9 cellular contexts compared by ENCODE assay signal in genomic region chr2:172083725-172084483, GRCh38. TPM values are rescaled to one million over a fixed set of nuclear protein-coding genes. Genes with fewer than 3 reads are reported as not detected.
DNase-seq lines count a peak whose midpoint lies in the region; ATAC-seq and TF ChIP-seq lines count a peak whose summit lies in the region.
"Had no signal": no experiment of that assay in that cellular context is flagged by ENCODE, and none has a peak within 500 bp of the region (broad histone marks: within the 10 kb centered on the region; RNA-seq: fewer than 3 reads in every experiment).

No MANE protein-coding gene starts in this region.

- H3K9me3 Mint-ChIP-seq in CD4-positive, alpha-beta T cell = peaks cover 2% of the 10 kb centered on the region
- H3K9me3 Mint-ChIP-seq in activated CD4-positive, alpha-beta memory T cell treated with anti-CD3 and anti-CD28 coated beads, Interleukin-2, amount 10 ng/mL, durations not matched to agents 7 days and 5 days = no peaks in the 10 kb centered on the region

- peaks cover 11% of the 10 kb centered on the region for H3K36me3 Mint-ChIP-seq in CD4-positive, alpha-beta T cell (ENCODE audit: low read depth)
- H3K36me3 Mint-ChIP-seq in activated CD4-positive, alpha-beta memory T cell treated with anti-CD3 and anti-CD28 coated beads, Interleukin-2, amount 10 ng/mL, durations not matched to agents 7 days and 5 days (ENCODE audit: low read depth) = peaks cover 34% of the 10 kb centered on the region

- TF ChIP-seq CTCF in CD4-positive, alpha-beta T cell (IDR thresholded peaks at IDR 0.05) = no peak

- intact Hi-C loops in CD4-positive, alpha-beta T cell (cut with DNase I, micrococcal nuclease) = no loop called here

- DNase-seq in CD4-positive, alpha-beta T cell = no peak
- DNase-seq in activated CD4-positive, alpha-beta memory T cell treated with anti-CD3 and anti-CD28 coated beads, Interleukin-2, amount 10 ng/mL, durations not matched to agents 7 days and 5 days = no peak
- peak; percentile 51 for DNase-seq in mesenteric fat pad (ENCODE audit: low spot score)
- no peak for DNase-seq in central memory CD4-positive, alpha-beta T cell
- DNase-seq in activated naive CD4-positive, alpha-beta T cell (lab: John Stamatoyannopoulos, UW) = no peak
- DNase-seq: NCI-H2227 treated with DMSO at 0.1 percent for 48 hours had no signal

- H3K27ac Mint-ChIP-seq in CD4-positive, alpha-beta T cell = peak overlapping the region; percentile 78
- H3K27ac Mint-ChIP-seq in activated CD4-positive, alpha-beta memory T cell treated with anti-CD3 and anti-CD28 coated beads, Interleukin-2, amount 10 ng/mL, durations not matched to agents 7 days and 5 days = peak overlapping the region; percentile 36

- POLR2A ChIA-PET in CD4-positive, alpha-beta T cell (lab: Charles Lee) = interaction anchor here (0.7 to 3.5 kb wide), 5 partner anchors 12 to 397 kb away, joined by 3 to 23 read pairs (median 4); partner anchors contain the start of genes DLX2 and DYNC1I2
- POLR2A ChIA-PET in activated CD4-positive, alpha-beta memory T cell treated with anti-CD3 and anti-CD28 coated beads, Interleukin-2, amount 10 ng/mL, durations not matched to agents 7 days and 5 days (lab: Charles Lee) = interaction anchor here (1.6 to 4.1 kb wide), 2 partner anchors 15 to 19 kb away, joined by 4 to 17 read pairs; partner anchors contain the start of gene DLX2

- peaks cover 16% of the 10 kb centered on the region for H3K9me3 ChIP-seq in CD4-positive, alpha-beta T cell (ENCODE audit: control insufficient read depth, low read length)

- H3K27me3 ChIP-seq in CD4-positive, alpha-beta T cell (ENCODE audit: control insufficient read depth, insufficient read depth, low read length) = peaks cover 100% of the 10 kb centered on the region

- H3K27me3 Mint-ChIP-seq in CD4-positive, alpha-beta T cell = peaks cover 100% of the 10 kb centered on the region
- peaks cover 96% of the 10 kb centered on the region for H3K27me3 Mint-ChIP-seq in activated CD4-positive, alpha-beta memory T cell treated with anti-CD3 and anti-CD28 coated beads, Interleukin-2, amount 10 ng/mL, durations not matched to agents 7 days and 5 days

- ATAC-seq in CD4-positive, alpha-beta T cell (ENCODE audit: poor library complexity) = no peak
- peak; percentile 12 for ATAC-seq in GM21515 (IDR thresholded peaks at IDR 0.05; ENCODE audit: unreplicated experiment)
- ATAC-seq in GM21723 (IDR thresholded peaks at IDR 0.05; ENCODE audit: unreplicated experiment) = no peak
- no peak for ATAC-seq in HG02623 (IDR thresholded peaks at IDR 0.05; ENCODE audit: unreplicated experiment)

- peaks cover 79% of the 10 kb centered on the region for H3K4me1 Mint-ChIP-seq in CD4-positive, alpha-beta T cell (ENCODE audit: low read depth)
- H3K4me1 Mint-ChIP-seq in activated CD4-positive, alpha-beta memory T cell treated with anti-CD3 and anti-CD28 coated beads, Interleukin-2, amount 10 ng/mL, durations not matched to agents 7 days and 5 days = peaks cover 68% of the 10 kb centered on the region

- no peak overlapping the region for H3K27ac ChIP-seq in CD4-positive, alpha-beta T cell (ENCODE audit: low read depth, low read length)

- CTCF ChIA-PET in CD4-positive, alpha-beta T cell (lab: Charles Lee) = interaction anchor here (1.0 to 1.3 kb wide), 3 partner anchors 11 to 23 kb away, joined by 3 to 5 read pairs (median 3); no protein-coding TSS in a partner anchor
- CTCF ChIA-PET in activated CD4-positive, alpha-beta memory T cell treated with anti-CD3 and anti-CD28 coated beads, Interleukin-2, amount 10 ng/mL, durations not matched to agents 7 days and 5 days (lab: Charles Lee) = interaction anchor here (1.5 to 6.5 kb wide), 2 partner anchors 17 to 20 kb away, joined by 3 to 39 read pairs; partner anchors contain the start of gene DLX2

- H3K4me3 Mint-ChIP-seq in CD4-positive, alpha-beta T cell = peak overlapping the region; percentile 70
- H3K4me3 Mint-ChIP-seq in activated CD4-positive, alpha-beta memory T cell treated with anti-CD3 and anti-CD28 coated beads, Interleukin-2, amount 10 ng/mL, durations not matched to agents 7 days and 5 days = peak overlapping the region; percentile 74

RNA-seq across cellular contexts. Expression of gene DLX1, which starts 1.4 kb away (rescaled TPM):
- not detected for total RNA-seq in CD4-positive, alpha-beta T cell
- total RNA-seq in activated CD4-positive, alpha-beta memory T cell treated with anti-CD3 and anti-CD28 coated beads, Interleukin-2, amount 10 ng/mL, durations not matched to agents 7 days and 5 days = under 1 TPM in 1 of 2 experiments, not detected in 1; 0.18 TPM
- total RNA-seq in mesenteric fat pad = 0.19 TPM

RNA-seq across cellular contexts. Expression of gene DLX2, which starts 18.8 kb away (rescaled TPM):
- not detected for total RNA-seq in CD4-positive, alpha-beta T cell
- not detected for total RNA-seq in activated CD4-positive, alpha-beta memory T cell treated with anti-CD3 and anti-CD28 coated beads, Interleukin-2, amount 10 ng/mL, durations not matched to agents 7 days and 5 days
- not detected for total RNA-seq in mesenteric fat pad
